Comparison of ENCODE assay signal across 38 cellular contexts in the genomic region with DNA sequence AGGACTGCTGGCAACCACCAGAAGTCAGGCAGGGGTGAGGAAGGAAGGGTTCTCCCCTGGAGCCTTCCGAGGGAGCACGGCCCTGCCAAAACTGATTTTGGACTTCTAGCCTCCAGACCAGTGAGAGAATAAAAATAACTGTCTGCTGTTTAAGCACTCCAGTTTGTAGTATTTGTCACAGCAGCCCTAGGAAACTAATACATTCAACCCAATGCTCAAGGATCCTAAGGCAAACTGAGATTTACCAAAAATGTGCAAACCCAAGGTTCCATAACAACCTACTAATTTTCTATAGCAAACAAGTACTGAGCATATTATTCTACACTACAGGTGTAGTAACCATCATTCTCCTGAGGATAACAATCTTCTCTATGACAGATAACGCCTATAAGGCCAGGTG.
"Had no signal": no experiment of that assay in that cellular context is flagged by ENCODE, and none has a peak within 500 bp of the region (broad histone marks: within the 10 kb centered on the region; RNA-seq: fewer than 3 reads in every experiment).

No MANE protein-coding gene starts in this region.

- FAIRE-seq: bronchial epithelial cell, TTC549 had no signal

- H3K27ac Mint-ChIP-seq: activated B cell treated with CpG ODN at 0.5 μM for 24 hours; activated CD4-positive, alpha-beta memory T cell treated with anti-CD3 and anti-CD28 coated beads for 36 hours; activated CD4-positive, alpha-beta T cell treated with anti-CD3 and anti-CD28 coated beads, Interleukin-2, amount 10 ng/mL, durations not matched to agents 24 days and 14 days; activated CD8-positive, alpha-beta T cell treated with anti-CD3 and anti-CD28 coated beads for 36 hours; activated naive CD4-positive, alpha-beta T cell treated with anti-CD3 and anti-CD28 coated beads, Interleukin-2, amount 10 ng/mL, durations not matched to agents 7 days and 5 days; activated naive CD4-positive, alpha-beta T cell treated with anti-CD3 and anti-CD28 coated beads, Interleukin-2, amount 50 U/mL, for 24 hours; activated naive CD8-positive, alpha-beta T cell; activated naive CD8-positive, alpha-beta T cell treated with anti-CD3 and anti-CD28 coated beads, Interleukin-2, amount 10 ng/mL, durations not matched to agents 7 days and 5 days; activated naive CD8-positive, alpha-beta T cell treated with anti-CD3 and anti-CD28 coated beads, Interleukin-2, amount 50 U/mL, for 24 hours; activated T-cell treated with anti-CD3 and anti-CD28 coated beads, Interleukin-2, amount 50 U/mL, for 72 hours; activated T-helper 1 cell treated with anti-CD3 and anti-CD28 coated beads, Interleukin-12 subunit alpha, Interleukin-12 subunit beta, Interleukin-2, Interleukin-4 antibody, amounts not matched to agents 30 ng/mL and 10 ng/mL and 1 ng/mL, durations not matched to agents 14 hours and 24 hours and 36 hours; activated T-helper 17 cell treated with anti-CD3 and anti-CD28 coated beads, Interleukin-2, amount 50 U/mL, for 72 hours; brain; T-helper 1 cell treated with Interleukin-12 subunit alpha and Interleukin-12 subunit beta and Interleukin-4 antibody, amounts not matched to agents 30 μg/mL and 1 μg/mL, for 36 hours; T-helper 2 cell treated with Interferon-gamma antibody and Interleukin-4, amounts not matched to agents 5 μg/mL and 100 μg/mL, for 36 hours had no signal

- ATAC-seq: activated CD8-positive, alpha-beta T cell treated with anti-CD3 and anti-CD28 coated beads for 36 hours; activated naive CD8-positive, alpha-beta T cell treated with anti-CD3 and anti-CD28 coated beads, Interleukin-2, amount 50 U/mL, for 24 hours; activated T-cell treated with anti-CD3 and anti-CD28 coated beads, Interleukin-2, amount 50 U/mL, for 4 hours; activated T-cell treated with anti-CD3 and anti-CD28 coated beads, Interleukin-2, amount 50 U/mL, for 72 hours; activated T-helper 17 cell treated with anti-CD3 and anti-CD28 coated beads, Interleukin-2, amount 50 U/mL, for 72 hours had no signal

- H3K4me3 ChIP-seq: ascending aorta, cardiac muscle cell had no signal

- H3K27ac ChIP-seq: ascending aorta, cardiac muscle cell, VCaP had no signal

- H3K27me3 Mint-ChIP-seq: activated B cell treated with CpG ODN at 0.5 μM for 24 hours; activated CD4-positive, alpha-beta memory T cell treated with anti-CD3 and anti-CD28 coated beads for 36 hours; activated CD4-positive, alpha-beta T cell treated with anti-CD3 and anti-CD28 coated beads, Interleukin-2, amount 10 ng/mL, durations not matched to agents 24 days and 14 days; activated CD8-positive, alpha-beta T cell treated with anti-CD3 and anti-CD28 coated beads for 36 hours; activated naive CD4-positive, alpha-beta T cell treated with anti-CD3 and anti-CD28 coated beads, Interleukin-2, amount 10 ng/mL, durations not matched to agents 7 days and 5 days; activated naive CD4-positive, alpha-beta T cell treated with anti-CD3 and anti-CD28 coated beads, Interleukin-2, amount 50 U/mL, for 24 hours; activated naive CD8-positive, alpha-beta T cell; activated naive CD8-positive, alpha-beta T cell treated with anti-CD3 and anti-CD28 coated beads, Interleukin-2, amount 10 ng/mL, durations not matched to agents 7 days and 5 days; activated naive CD8-positive, alpha-beta T cell treated with anti-CD3 and anti-CD28 coated beads, Interleukin-2, amount 50 U/mL, for 24 hours; activated T-helper 17 cell treated with anti-CD3 and anti-CD28 coated beads, Interleukin-2, amount 50 U/mL, for 72 hours; brain; central memory CD8-positive, alpha-beta T cell had no signal

- H3K4me3 Mint-ChIP-seq: activated B cell treated with CpG ODN at 0.5 μM for 24 hours; activated CD4-positive, alpha-beta memory T cell treated with anti-CD3 and anti-CD28 coated beads for 36 hours; activated CD4-positive, alpha-beta T cell treated with anti-CD3 and anti-CD28 coated beads, Interleukin-2, amount 10 ng/mL, durations not matched to agents 24 days and 14 days; activated CD8-positive, alpha-beta T cell treated with anti-CD3 and anti-CD28 coated beads for 36 hours; activated naive CD4-positive, alpha-beta T cell treated with anti-CD3 and anti-CD28 coated beads, Interleukin-2, amount 10 ng/mL, durations not matched to agents 7 days and 5 days; activated naive CD4-positive, alpha-beta T cell treated with anti-CD3 and anti-CD28 coated beads, Interleukin-2, amount 50 U/mL, for 24 hours; activated naive CD8-positive, alpha-beta T cell; activated naive CD8-positive, alpha-beta T cell treated with anti-CD3 and anti-CD28 coated beads, Interleukin-2, amount 10 ng/mL, durations not matched to agents 7 days and 5 days; activated naive CD8-positive, alpha-beta T cell treated with anti-CD3 and anti-CD28 coated beads, Interleukin-2, amount 50 U/mL, for 24 hours; activated T-cell treated with anti-CD3 and anti-CD28 coated beads, Interleukin-2, amount 50 U/mL, for 4 hours; activated T-cell treated with anti-CD3 and anti-CD28 coated beads, Interleukin-2, amount 50 U/mL, for 72 hours; activated T-helper 1 cell treated with anti-CD3 and anti-CD28 coated beads, Interleukin-12 subunit alpha, Interleukin-12 subunit beta, Interleukin-2, Interleukin-4 antibody, amounts not matched to agents 30 ng/mL and 10 ng/mL and 1 ng/mL, durations not matched to agents 14 hours and 24 hours and 36 hours; activated T-helper 17 cell treated with anti-CD3 and anti-CD28 coated beads, Interleukin-2, amount 50 U/mL, for 72 hours; brain; central memory CD8-positive, alpha-beta T cell; T-helper 1 cell treated with Interleukin-12 subunit alpha and Interleukin-12 subunit beta and Interleukin-4 antibody, amounts not matched to agents 30 μg/mL and 1 μg/mL, for 36 hours; T-helper 2 cell treated with Interferon-gamma antibody and Interleukin-4, amounts not matched to agents 5 μg/mL and 100 μg/mL, for 36 hours had no signal

- DNase-seq: activated B cell treated with CpG ODN at 0.5 μM for 24 hours; activated CD4-positive, alpha-beta memory T cell treated with anti-CD3 and anti-CD28 coated beads for 36 hours; activated CD4-positive, alpha-beta T cell treated with anti-CD3 and anti-CD28 coated beads for 4 hours; activated CD4-positive, alpha-beta T cell treated with anti-CD3 and anti-CD28 coated beads, Interleukin-2, amount 10 ng/mL, durations not matched to agents 24 days and 14 days; activated CD4-positive, alpha-beta T cell treated with anti-CD3 and anti-CD28 coated beads, Interleukin-2, amount 50 U/mL, for 1 hour; activated CD4-positive, alpha-beta T cell treated with anti-CD3 and anti-CD28 coated beads, Interleukin-2, amount 50 U/mL, for 4 hours; activated CD4-positive, CD25-positive, alpha-beta regulatory T cell treated with anti-CD3 and anti-CD28 coated beads, Interleukin-2, amount 50 U/mL, for 72 hours; activated CD8-positive, alpha-beta memory T cell treated with anti-CD3 and anti-CD28 coated beads, Interleukin-2, amount 50 U/mL, for 4 hours; activated CD8-positive, alpha-beta T cell treated with anti-CD3 and anti-CD28 coated beads for 36 hours; activated effector memory CD4-positive, alpha-beta T cell treated with anti-CD3 and anti-CD28 coated beads, Interleukin-2, amount 50 U/mL, for 16 hours; activated naive CD4-positive, alpha-beta T cell treated with anti-CD3 and anti-CD28 coated beads, Interleukin-2, amount 10 ng/mL, durations not matched to agents 7 days and 5 days; activated naive CD4-positive, alpha-beta T cell treated with Interleukin-2 at 50 U/mL for 16 hours; activated naive CD8-positive, alpha-beta T cell treated with anti-CD3 and anti-CD28 coated beads, Interleukin-2, amount 10 ng/mL, durations not matched to agents 7 days and 5 days; activated naive CD8-positive, alpha-beta T cell treated with anti-CD3 and anti-CD28 coated beads, Interleukin-2, amount 50 U/mL, for 24 hours; activated T-cell treated with anti-CD3 and anti-CD28 coated beads for 4 hours; activated T-cell treated with anti-CD3 and anti-CD28 coated beads, Interleukin-2, amount 50 U/mL, for 1 hour; activated T-cell treated with anti-CD3 and anti-CD28 coated beads, Interleukin-2, amount 50 U/mL, for 4 hours; activated T-cell treated with anti-CD3 and anti-CD28 coated beads, Interleukin-2, amount 50 U/mL, for 72 hours; amygdala; anterior cingulate cortex; caudate nucleus; cerebellar nuclear complex; T-helper 1 cell; T-helper 2 cell; T-helper 9 cell had no signal

- H3K36me3 ChIP-seq: ascending aorta, cardiac muscle cell had no signal

- H3K9me3 Mint-ChIP-seq: activated B cell treated with CpG ODN at 0.5 μM for 24 hours; activated CD4-positive, alpha-beta memory T cell treated with anti-CD3 and anti-CD28 coated beads for 36 hours; activated CD4-positive, alpha-beta T cell treated with anti-CD3 and anti-CD28 coated beads, Interleukin-2, amount 10 ng/mL, durations not matched to agents 24 days and 14 days; activated CD8-positive, alpha-beta T cell treated with anti-CD3 and anti-CD28 coated beads for 36 hours; activated naive CD4-positive, alpha-beta T cell treated with anti-CD3 and anti-CD28 coated beads, Interleukin-2, amount 10 ng/mL, durations not matched to agents 7 days and 5 days; activated naive CD4-positive, alpha-beta T cell treated with anti-CD3 and anti-CD28 coated beads, Interleukin-2, amount 50 U/mL, for 24 hours; activated naive CD8-positive, alpha-beta T cell treated with anti-CD3 and anti-CD28 coated beads, Interleukin-2, amount 50 U/mL, for 24 hours; activated T-cell treated with anti-CD3 and anti-CD28 coated beads, Interleukin-2, amount 50 U/mL, for 4 hours; activated T-cell treated with anti-CD3 and anti-CD28 coated beads, Interleukin-2, amount 50 U/mL, for 72 hours; activated T-helper 1 cell treated with anti-CD3 and anti-CD28 coated beads, Interleukin-12 subunit alpha, Interleukin-12 subunit beta, Interleukin-2, Interleukin-4 antibody, amounts not matched to agents 30 ng/mL and 10 ng/mL and 1 ng/mL, durations not matched to agents 14 hours and 24 hours and 36 hours; activated T-helper 17 cell treated with anti-CD3 and anti-CD28 coated beads, Interleukin-2, amount 50 U/mL, for 72 hours; central memory CD8-positive, alpha-beta T cell; T-helper 1 cell treated with Interleukin-12 subunit alpha and Interleukin-12 subunit beta and Interleukin-4 antibody, amounts not matched to agents 30 μg/mL and 1 μg/mL, for 36 hours; T-helper 2 cell treated with Interferon-gamma antibody and Interleukin-4, amounts not matched to agents 5 μg/mL and 100 μg/mL, for 36 hours had no signal

- H3K9me3 ChIP-seq: ascending aorta had no signal

- H3K27me3 ChIP-seq: ascending aorta, cardiac muscle cell had no signal
